10 cellular contexts compared by ENCODE assay signal in the genomic region with DNA sequence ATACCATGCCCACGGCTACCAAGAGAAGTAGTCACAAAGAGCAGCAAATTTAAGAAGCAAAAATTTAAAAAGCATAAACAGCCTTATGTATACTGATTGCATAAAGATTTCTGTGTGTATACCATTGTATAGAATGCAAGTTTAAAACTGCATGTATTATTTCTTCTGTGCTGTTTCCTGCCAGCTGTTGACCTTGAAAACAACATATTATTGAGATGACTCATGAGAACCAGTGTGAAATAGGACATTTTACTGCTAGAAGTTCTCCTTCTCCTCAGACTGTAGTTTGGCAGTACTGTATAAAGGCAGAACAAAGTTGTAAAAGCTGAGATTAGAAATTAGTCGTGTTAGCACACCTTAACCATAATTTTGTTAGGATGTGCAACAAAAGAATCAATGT. TPM values are rescaled to one million over a fixed set of nuclear protein-coding genes. Genes with fewer than 3 reads are reported as not detected.
A peak's percentile ranks its signal among the peaks of the same experiment; 100 is the strongest.
DNase-seq lines count a peak whose midpoint lies in the region; ATAC-seq and TF ChIP-seq lines count a peak whose summit lies in the region.
"Had no signal": no experiment of that assay in that cellular context is flagged by ENCODE, and none has a peak within 500 bp of the region (broad histone marks: within the 10 kb centered on the region; RNA-seq: fewer than 3 reads in every experiment).

No MANE protein-coding gene starts in this region.

- peak overlapping the region; percentile 63 for H3K4me2 ChIP-seq in GM23248 (ENCODE audit: unreplicated experiment)

- ATAC-seq in SK-N-SH treated with all-trans-retinoic acid at 6 μM for 48 hours (peak; percentile 87), GM19328 (IDR thresholded peaks at IDR 0.05; ENCODE audit: unreplicated experiment) (no peak), HG02763 (IDR thresholded peaks at IDR 0.05; ENCODE audit: unreplicated experiment) (no peak)

- H3K9me3 ChIP-seq in GM23248 (ENCODE audit: low read depth) = no peaks in the 10 kb centered on the region

- no peaks in the 10 kb centered on the region for H3K79me2 ChIP-seq in GM23248 (ENCODE audit: insufficient read depth)

- peak overlapping the region; percentile 48 for H3K9ac ChIP-seq in GM23248

- in situ Hi-C loops in GM23248 (cut with MboI) = no loop called here

- TF ChIP-seq CTCF in coronary artery (IDR thresholded peaks at IDR 0.05) = no peak

- H3K4me1 ChIP-seq in GM23248 (ENCODE audit: insufficient read depth) = peaks cover 35% of the 10 kb centered on the region

- H3K4me3 ChIP-seq in GM23248 (peak overlapping the region; percentile 37; the same call in 1 of the 2 replicates), skeletal muscle cell (ENCODE audit: low read depth, low read length) (no peak overlapping the region), coronary artery (no peak overlapping the region)

- DNase-seq in GM23248 = peak; percentile 81
- DNase-seq in fibroblast of the conjunctiva (ENCODE audit: low read depth) = peak; percentile 75
- DNase-seq in skeletal muscle cell (ENCODE audit: low read depth) = peak; percentile 67
- no peak for DNase-seq in coronary artery (ENCODE audit: low spot score)
- no peak for DNase-seq in COLO668 (lab: John Stamatoyannopoulos, UW; ENCODE audit: unreplicated experiment)
- DNase-seq: glutamatergic neuron, NCI-H187 had no signal

- H3F3A ChIP-seq in GM23248 (ENCODE audit: insufficient read depth) = peaks cover 18% of the 10 kb centered on the region; the same call in 1 of the 2 replicates

- H3K36me3 ChIP-seq in GM23248 (ENCODE audit: low read depth) = no peaks in the 10 kb centered on the region

- peak overlapping the region; percentile 86 for H3K27ac ChIP-seq in GM23248
- H3K27ac ChIP-seq in coronary artery = no peak overlapping the region

- H3K27me3 ChIP-seq in GM23248 (replicated peaks; ENCODE audit: insufficient read depth) = no peaks in the 10 kb centered on the region

- no peaks in the 10 kb centered on the region for H4K20me1 ChIP-seq in GM23248 (ENCODE audit: insufficient read depth)

- no peaks in the 10 kb centered on the region for H3K9me2 ChIP-seq in GM23248 (ENCODE audit: insufficient read depth)

- 5 to 7% methylated on average over 2 of the region's 2 CpGs for WGBS in GM23248 (ENCODE audit: low coverage in 1 of 2, low lambda C conversion rate in 2 of 2, missing lambda C conversion rate in 2 of 2), 2 experiments

- no peak overlapping the region for H2AFZ ChIP-seq in GM23248

TF ChIP-seq in SK-N-SH treated with all-trans-retinoic acid at 6 μM for 48 hours, 23 proteins besides CTCF, POLR2A, EP300 and RAD21:
- TF ChIP-seq, protein P1, sequence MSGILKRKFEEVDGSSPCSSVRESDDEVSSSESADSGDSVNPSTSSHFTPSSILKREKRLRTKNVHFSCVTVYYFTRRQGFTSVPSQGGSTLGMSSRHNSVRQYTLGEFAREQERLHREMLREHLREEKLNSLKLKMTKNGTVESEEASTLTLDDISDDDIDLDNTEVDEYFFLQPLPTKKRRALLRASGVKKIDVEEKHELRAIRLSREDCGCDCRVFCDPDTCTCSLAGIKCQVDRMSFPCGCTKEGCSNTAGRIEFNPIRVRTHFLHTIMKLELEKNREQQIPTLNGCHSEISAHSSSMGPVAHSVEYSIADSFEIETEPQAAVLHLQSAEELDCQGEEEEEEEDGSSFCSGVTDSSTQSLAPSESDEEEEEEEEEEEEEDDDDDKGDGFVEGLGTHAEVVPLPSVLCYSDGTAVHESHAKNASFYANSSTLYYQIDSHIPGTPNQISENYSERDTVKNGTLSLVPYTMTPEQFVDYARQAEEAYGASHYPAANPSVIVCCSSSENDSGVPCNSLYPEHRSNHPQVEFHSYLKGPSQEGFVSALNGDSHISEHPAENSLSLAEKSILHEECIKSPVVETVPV (CRISPR knock-in tag; IDR thresholded peaks at IDR 0.05) = no peak
- TF ChIP-seq ZFP30 (CRISPR knock-in tag; IDR thresholded peaks at IDR 0.05) (no peak), SNAI2 (CRISPR knock-in tag; IDR thresholded peaks at IDR 0.05) (no peak), PATZ1 (CRISPR knock-in tag; IDR thresholded peaks at IDR 0.05; ENCODE audit: borderline replicate concordance) (no peak), CSDC2 (CRISPR knock-in tag; IDR thresholded peaks at IDR 0.05) (no peak), TCF4 (CRISPR knock-in tag; IDR thresholded peaks at IDR 0.05; ENCODE audit: borderline replicate concordance) (no peak), CREB5 (CRISPR knock-in tag; IDR thresholded peaks at IDR 0.05; ENCODE audit: low read depth) (no peak), ISL1 (CRISPR knock-in tag; IDR thresholded peaks at IDR 0.05) (no peak), ESRRG (CRISPR knock-in tag; IDR thresholded peaks at IDR 0.05) (no peak), BACH2 (CRISPR knock-in tag; IDR thresholded peaks at IDR 0.05; ENCODE audit: borderline replicate concordance) (no peak), ZC3H10 (CRISPR knock-in tag; IDR thresholded peaks at IDR 0.05) (no peak), PPARA (CRISPR knock-in tag; IDR thresholded peaks at IDR 0.05; ENCODE audit: borderline replicate concordance) (no peak), ARNTL (CRISPR knock-in tag; IDR thresholded peaks at IDR 0.05; ENCODE audit: borderline replicate concordance, low read depth) (no peak), GLIS3 (CRISPR knock-in tag; IDR thresholded peaks at IDR 0.05) (no peak), TSHZ2 (CRISPR knock-in tag; IDR thresholded peaks at IDR 0.05) (no peak), ZNF565 (CRISPR knock-in tag; conservative IDR thresholded peaks at IDR 0.05; ENCODE audit: low read depth) (no peak), OSR1 (CRISPR knock-in tag; IDR thresholded peaks at IDR 0.05) (no peak), RARB (CRISPR knock-in tag; IDR thresholded peaks at IDR 0.05) (no peak)
- TF ChIP-seq, protein P2, sequence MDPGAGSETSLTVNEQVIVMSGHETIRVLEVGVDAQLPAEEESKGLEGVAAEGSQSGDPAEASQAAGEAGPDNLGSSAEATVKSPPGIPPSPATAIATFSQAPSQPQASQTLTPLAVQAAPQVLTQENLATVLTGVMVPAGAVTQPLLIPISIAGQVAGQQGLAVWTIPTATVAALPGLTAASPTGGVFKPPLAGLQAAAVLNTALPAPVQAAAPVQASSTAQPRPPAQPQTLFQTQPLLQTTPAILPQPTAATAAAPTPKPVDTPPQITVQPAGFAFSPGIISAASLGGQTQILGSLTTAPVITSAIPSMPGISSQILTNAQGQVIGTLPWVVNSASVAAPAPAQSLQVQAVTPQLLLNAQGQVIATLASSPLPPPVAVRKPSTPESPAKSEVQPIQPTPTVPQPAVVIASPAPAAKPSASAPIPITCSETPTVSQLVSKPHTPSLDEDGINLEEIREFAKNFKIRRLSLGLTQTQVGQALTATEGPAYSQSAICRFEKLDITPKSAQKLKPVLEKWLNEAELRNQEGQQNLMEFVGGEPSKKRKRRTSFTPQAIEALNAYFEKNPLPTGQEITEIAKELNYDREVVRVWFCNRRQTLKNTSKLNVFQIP (CRISPR knock-in tag; IDR thresholded peaks at IDR 0.05; ENCODE audit: borderline replicate concordance, low read depth) = no peak

RNA-seq across cellular contexts. Expression of gene SGCE, which starts 42.3 kb away (rescaled TPM):
- total RNA-seq in GM23248 (2014; rRNA removed; shearing (Covaris generic)) = 70.4 and 71.4 TPM in 2 replicates
- 120 and 130 TPM in 2 replicates for polyA plus RNA-seq in GM23248 (2016; fragmentation: Nextera tagmentation; extraction: Ambion mirVana)

Comparison
In these comparisons a context has a peak if more than half of its experiments do, and no peak if none do; other contexts are left out.
1. DNase-seq: peak in GM23248 (single experiment), fibroblast of the conjunctiva (single experiment) and skeletal muscle cell (single experiment); none in coronary artery (single experiment) and COLO668 (single experiment).